11 cellular contexts compared by ENCODE assay signal in the genomic region with DNA sequence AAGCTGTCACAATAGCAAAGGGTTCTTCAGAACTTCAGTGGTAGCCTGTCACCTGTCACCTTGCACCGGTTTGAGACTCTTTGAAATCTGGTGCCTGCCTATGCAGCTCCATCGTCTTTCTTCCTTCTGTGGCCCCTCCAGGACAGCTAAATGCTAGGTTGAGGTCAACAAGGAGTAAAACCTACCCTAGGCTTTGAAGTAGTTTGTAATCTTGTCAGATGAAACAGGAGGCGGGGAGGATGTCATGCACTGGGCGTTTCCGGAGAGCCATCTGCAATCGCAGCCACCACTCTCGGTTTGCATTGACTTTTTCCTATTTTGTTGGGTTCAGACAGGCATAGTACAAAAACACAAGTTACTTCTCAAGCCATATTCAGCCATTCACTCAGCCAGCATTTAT.
DNase-seq lines count a peak whose midpoint lies in the region; ATAC-seq and TF ChIP-seq lines count a peak whose summit lies in the region.
"Had no signal": no experiment of that assay in that cellular context is flagged by ENCODE, and none has a peak within 500 bp of the region (broad histone marks: within the 10 kb centered on the region; RNA-seq: fewer than 3 reads in every experiment).

No MANE protein-coding gene starts in this region.

- H3K36me3 Mint-ChIP-seq in WTC11 = peaks cover 36% of the 10 kb centered on the region

- H3K4me2 ChIP-seq in BLaER1 (peak overlapping the region; percentile 69), mammary epithelial cell (ENCODE audit: insufficient read depth, low read depth, low read length) (no peak overlapping the region)

- no TSS peak for BruUV-seq in mammary epithelial cell (replicated peaks; lab: Mats Ljungman, UMichigan)

- peaks cover 14% of the 10 kb centered on the region; the same call in 1 of the 2 replicates for H3K36me3 ChIP-seq in BLaER1
- H3K36me3 ChIP-seq in mammary epithelial cell (ENCODE audit: insufficient read depth, low read length) = no peaks in the 10 kb centered on the region
- H3K36me3 ChIP-seq in H7 (replicated peaks; ENCODE audit: control insufficient read depth, insufficient read depth, low read length) = no peaks in the 10 kb centered on the region
- H3K36me3 ChIP-seq: ovary had no signal

- in situ Hi-C loops in mammary epithelial cell (cut with MboI; ENCODE audit: low sequenced_read_pairs in 2 of 2) = loop anchor here in 1 of 2 donors (10.0 kb wide), 1 partner anchor 852 kb away; the partner anchor contains the start of gene TRIB2

- 89% methylated on average over 6 of the region's 7 CpGs for WGBS in mammary epithelial cell (ENCODE audit: low coverage, missing lambda C conversion rate)

- TF ChIP-seq CTCF in mammary epithelial cell (conservative IDR thresholded peaks at IDR 0.05 in 1 of 2, IDR thresholded peaks at IDR 0.05 in 1 of 2; ENCODE audit: extremely low read depth in 1 of 2, insufficient read depth in 1 of 2, low read depth in 1 of 2, low read length in 2 of 2) = no peak
- no peak for TF ChIP-seq CTCF in WTC11 (IDR thresholded peaks at IDR 0.05)

- H3K4me3 ChIP-seq in BLaER1 (no peak overlapping the region), mammary epithelial cell (replicated peaks in 1 of 3; ENCODE audit: insufficient read depth in 1 of 3, low read depth in 2 of 3, low read length in 3 of 3) (no peak overlapping the region), H7 (ENCODE audit: insufficient read depth, low read depth, low read length) (no peak overlapping the region)
- H3K4me3 ChIP-seq: ovary had no signal

- H2AFZ ChIP-seq in mammary epithelial cell (ENCODE audit: low read depth, low read length) = peak overlapping the region; percentile 1

- H3K9me3 Mint-ChIP-seq in WTC11 = peaks cover 43% of the 10 kb centered on the region
- H3K9me3 Mint-ChIP-seq: effector memory CD8-positive, alpha-beta T cell had no signal

- H4K20me1 ChIP-seq in BLaER1 = no peaks in the 10 kb centered on the region
- no peaks in the 10 kb centered on the region for H4K20me1 ChIP-seq in mammary epithelial cell (ENCODE audit: insufficient read depth, low read length)

- dilution Hi-C loops in mammary epithelial cell (cut with HindIII; ENCODE audit: low sequenced_read_pairs) = loop anchor here (25.0 kb wide), 1 partner anchor 1149 kb away; no protein-coding TSS in a partner anchor

- CTCF ChIA-PET in mammary epithelial cell (lab: Charles Lee; ENCODE audit: low non-redundant PET) (interaction anchor here (0.7 kb wide), 1 partner anchor 633 kb away, joined by 7 read pairs; no protein-coding TSS in a partner anchor), WTC11 (lab: Charles Lee) (interaction anchor here (0.7 to 2.3 kb wide), 11 partner anchors 8 to 1144 kb away, joined by 3 to 16 read pairs (median 6); no protein-coding TSS in a partner anchor)

- POLR2A ChIA-PET in WTC11 (lab: Charles Lee) = no interaction called here

- H3K79me2 ChIP-seq in mammary epithelial cell (ENCODE audit: insufficient read depth, low read length) = no peaks in the 10 kb centered on the region

- peaks cover 24% of the 10 kb centered on the region for H3K4me1 Mint-ChIP-seq in WTC11

- H3K9me3 ChIP-seq in BLaER1 = peaks cover 30% of the 10 kb centered on the region
- H3K9me3 ChIP-seq in mammary epithelial cell (replicated peaks; ENCODE audit: insufficient read depth, low read length) = peaks cover 10% of the 10 kb centered on the region
- H3K9me3 ChIP-seq: ovary had no signal

- no peak overlapping the region for H3K9ac ChIP-seq in BLaER1
- H3K9ac ChIP-seq in mammary epithelial cell (ENCODE audit: insufficient read depth, low read length) = no peak overlapping the region

- ATAC-seq in GM19035 (IDR thresholded peaks at IDR 0.05; ENCODE audit: unreplicated experiment) (peak; percentile 48), HG03066 (IDR thresholded peaks at IDR 0.05; ENCODE audit: low read depth, unreplicated experiment) (peak; percentile 24), WTC11 (no peak), GM21360 (IDR thresholded peaks at IDR 0.05; ENCODE audit: unreplicated experiment) (no peak)

- no peak overlapping the region for H3K27ac Mint-ChIP-seq in WTC11
- H3K27ac Mint-ChIP-seq: T-helper 1 cell treated with Interleukin-12 subunit alpha and Interleukin-12 subunit beta and Interleukin-4 antibody, amounts not matched to agents 30 μg/mL and 1 μg/mL, for 36 hours had no signal

- DNase-seq in mammary epithelial cell = no peak
- no peak for DNase-seq in foreskin melanocyte
- DNase-seq in WTC11 (ENCODE audit: low spot score) = no peak
- no peak for DNase-seq in H7

- intact Hi-C loops in mammary epithelial cell (cut with micrococcal nuclease) = loop anchor here (1.0 to 10.0 kb wide), 7 partner anchors 33 to 1144 kb away; no protein-coding TSS in a partner anchor

- peaks cover 52% of the 10 kb centered on the region for H3K4me1 ChIP-seq in BLaER1
- peaks cover 14% of the 10 kb centered on the region for H3K4me1 ChIP-seq in mammary epithelial cell (ENCODE audit: insufficient read depth, low read length)

- H3K27ac ChIP-seq in BLaER1 (no peak overlapping the region), mammary epithelial cell (ENCODE audit: insufficient read depth, low read depth, low read length) (no peak overlapping the region)

- no peak overlapping the region for H3K4me3 Mint-ChIP-seq in WTC11
- H3K4me3 Mint-ChIP-seq: T-helper 1 cell treated with Interleukin-12 subunit alpha and Interleukin-12 subunit beta and Interleukin-4 antibody, amounts not matched to agents 30 μg/mL and 1 μg/mL, for 36 hours had no signal

- no peaks in the 10 kb centered on the region for H3K27me3 ChIP-seq in BLaER1
- H3K27me3 ChIP-seq in mammary epithelial cell (ENCODE audit: insufficient read depth, low read length) = no peaks in the 10 kb centered on the region
- H3K27me3 ChIP-seq in H7 (ENCODE audit: control insufficient read depth, insufficient read depth, low read length) = no peaks in the 10 kb centered on the region
- H3K27me3 ChIP-seq: ovary had no signal

- H3K27me3 Mint-ChIP-seq in WTC11 (ENCODE audit: low read depth) = no peaks in the 10 kb centered on the region; the same call in 1 of the 2 replicates

TF ChIP-seq in WTC11, 78 proteins besides CTCF, POLR2A, EP300 and RAD21:
- no peak for TF ChIP-seq SP1 (CRISPR knock-in tag; conservative IDR thresholded peaks at IDR 0.05)
- TF ChIP-seq OVOL2 (CRISPR knock-in tag; IDR thresholded peaks at IDR 0.05; ENCODE audit: borderline replicate concordance) = no peak
- TF ChIP-seq NR3C1 (CRISPR knock-in tag; conservative IDR thresholded peaks at IDR 0.05; ENCODE audit: low read depth) = no peak
- no peak for TF ChIP-seq CBFB (CRISPR knock-in tag; IDR thresholded peaks at IDR 0.05; ENCODE audit: low read depth)
- no peak for TF ChIP-seq ZNF416 (CRISPR knock-in tag; IDR thresholded peaks at IDR 0.05)
- TF ChIP-seq TCF7 (CRISPR knock-in tag; IDR thresholded peaks at IDR 0.05; ENCODE audit: low read depth) = no peak
- TF ChIP-seq NR2C2 (CRISPR knock-in tag; IDR thresholded peaks at IDR 0.05) = no peak
- TF ChIP-seq ATF1 (CRISPR knock-in tag; IDR thresholded peaks at IDR 0.05) = no peak
- no peak for TF ChIP-seq ZNF396 (CRISPR knock-in tag; IDR thresholded peaks at IDR 0.05; ENCODE audit: borderline replicate concordance)
- TF ChIP-seq HMGXB4 (CRISPR knock-in tag; IDR thresholded peaks at IDR 0.05) = no peak
TF ChIP-seq in WTC11: peak in this region for 0.

Comparison
In these comparisons a context has a peak if more than half of its experiments do, and no peak if none do; other contexts are left out.
1. ATAC-seq: peak in GM19035 (single experiment) and HG03066 (single experiment); none in WTC11 (single experiment) and GM21360 (single experiment).